In the genomic region with DNA sequence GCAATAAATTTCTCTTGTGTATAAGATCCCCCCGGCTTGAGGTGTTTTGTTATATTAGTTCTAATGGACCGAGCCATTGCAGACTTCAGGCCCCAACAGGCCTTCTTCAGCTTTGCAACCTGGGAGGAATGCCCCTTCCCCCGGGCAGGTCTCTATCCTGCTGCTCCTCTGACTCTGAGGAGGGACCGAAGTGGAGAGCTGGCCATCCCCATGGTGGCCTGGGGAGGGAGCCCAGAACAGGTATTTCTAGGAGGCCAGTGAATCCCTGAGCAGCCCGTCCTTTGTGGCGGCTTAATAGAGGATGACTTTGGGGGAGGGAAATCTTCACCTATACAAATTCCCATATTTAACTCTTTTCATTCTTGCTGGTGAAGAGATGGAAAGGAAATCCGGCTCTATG, we compare ENCODE assay signal across 26 cellular contexts.
"Had no signal": no experiment of that assay in that cellular context is flagged by ENCODE, and none has a peak within 500 bp of the region (broad histone marks: within the 10 kb centered on the region; RNA-seq: fewer than 3 reads in every experiment).

No MANE protein-coding gene starts in this region.

- FAIRE-seq: HTR-8/SVneo had no signal

- H3K4me1 Mint-ChIP-seq: T-cell had no signal

- H3K4me3 Mint-ChIP-seq: T-cell had no signal

- H3K27me3 Mint-ChIP-seq: T-cell had no signal

- H3K4me2 ChIP-seq: SK-N-SH had no signal

- H3K36me3 Mint-ChIP-seq: T-cell had no signal

- H3K27ac Mint-ChIP-seq: T-cell had no signal

- H3K9me3 ChIP-seq: SK-N-SH had no signal

- DNase-seq: KBM-7; MV-4-11; NCI-H1048; NCI-H1105; NCI-H1417; NCI-H1436 treated with DMSO at 0.1 percent for 48 hours; NCI-H1694; NCI-H187 treated with DMSO at 0.1 percent for 48 hours; NCI-H2081; NCI-H2171; NCI-H226; NCI-H446; NCI-H510A; NCI-H524 treated with DMSO at 0.1 percent for 48 hours; NCI-H69; NCI-H774; NK-92 treated with Interleukin-12 subunit alpha and Interleukin-12 subunit beta, amount 100 ng/mL, for 24 hours; PC-3; SHP77; SK-N-SH; SW 1271; T-cell had no signal

- H3K27ac ChIP-seq: HL-60, RWPE1 had no signal

- H3K9ac ChIP-seq: SK-N-SH had no signal

- ATAC-seq: Panc1, PC-3, T-cell had no signal
